Comparison of ENCODE assay signal across 1 cellular context in genomic region chr3:116863842-116864626, GRCh38.
TF ChIP-seq lines count a peak whose summit lies in the region.

No MANE protein-coding gene starts in this region.

TF ChIP-seq in H1, 55 proteins besides CTCF, POLR2A, EP300 and RAD21 (continued from another document):
- TF ChIP-seq MAX (IDR thresholded peaks at IDR 0.05) (peak; percentile 48), RBBP5 (IDR thresholded peaks at IDR 0.05; ENCODE audit: borderline replicate concordance, low read depth, low read length) (0 out of 2 replicates have a peak, but pooled peaks have one; percentile 42), YY1 (IDR thresholded peaks at IDR 0.05; ENCODE audit: low read depth, low read length) (0 out of 2 replicates have a peak, but pooled peaks have one; percentile 6), ATF3 (IDR thresholded peaks at IDR 0.05; ENCODE audit: insufficient read depth, low read depth, low read length) (no peak), CREB1 (IDR thresholded peaks at IDR 0.05) (no peak), SIN3A (conservative IDR thresholded peaks at IDR 0.05 in 1 of 2, IDR thresholded peaks at IDR 0.05 in 1 of 2; ENCODE audit: low read depth in 1 of 2, low read length in 2 of 2) (0 out of 4 replicates have a peak, but pooled peaks of 1 of the 2 experiments have one; percentile 38), KDM4A (IDR thresholded peaks at IDR 0.05; ENCODE audit: low read depth, low read length, severe bottlenecking) (peak; percentile 51), TAF1 (IDR thresholded peaks at IDR 0.05; ENCODE audit: low read depth, low read length) (0 out of 2 replicates have a peak, but pooled peaks have one; percentile 12), RFX5 (IDR thresholded peaks at IDR 0.05; ENCODE audit: borderline replicate concordance, low read depth, low read length) (no peak), ASH2L (IDR thresholded peaks at IDR 0.05; ENCODE audit: low read length) (peak; percentile 90)
